In genomic region chr10:11700539-11700938, GRCh38 we compare ENCODE assay signal across 28 cellular contexts. TPM values are rescaled to one million over a fixed set of nuclear protein-coding genes. Genes with fewer than 3 reads are reported as not detected.
"Had no signal": no experiment of that assay in that cellular context is flagged by ENCODE, and none has a peak within 500 bp of the region (broad histone marks: within the 10 kb centered on the region; RNA-seq: fewer than 3 reads in every experiment).

No MANE protein-coding gene starts in this region.

- H2AFZ ChIP-seq: neural progenitor cell, parathyroid adenoma had no signal

- H3K4me2 ChIP-seq: neural progenitor cell had no signal

- ATAC-seq: psoas muscle; right cardiac atrium; right lobe of liver; stimulated activated effector memory CD8-positive, alpha-beta T cell treated with anti-CD3 and anti-CD28 coated beads, Interleukin-12 subunit alpha, Interleukin-12 subunit beta, amount 100 ng/mL, for 72 hours; stimulated activated naive B cell treated with anti-CD40 and anti-IgM and Interleukin-4, amounts not matched to agents 10 μg/mL and 1 μg/mL and 100 μg/mL, for 72 hours had no signal

- H3K27ac Mint-ChIP-seq: nephron; neural progenitor cell; progenitor cell of endocrine pancreas; stimulated activated effector memory CD8-positive, alpha-beta T cell treated with anti-CD3 and anti-CD28 coated beads, Interleukin-12 subunit alpha, Interleukin-12 subunit beta, amount 100 ng/mL, for 72 hours; stimulated activated naive CD8-positive, alpha-beta T cell treated with anti-CD3 and anti-CD28 coated beads, Interleukin-15, Interleukin-2, amounts not matched to agents 100 ng/mL and 50 ng/mL, for 24 hours had no signal

- DNase-seq: occipital lobe; ovary; psoas muscle; right cardiac atrium; right lobe of liver; sigmoid colon; small intestine; stimulated activated CD4-positive, alpha-beta T cell treated with anti-CD3 and anti-CD28 coated beads, Interleukin-15, amount 100 ng/mL, for 24 hours; stimulated activated CD4-positive, alpha-beta T cell treated with anti-CD3 and anti-CD28 coated beads, Interleukin-2, amount 100 ng/mL, for 24 hours; stimulated activated CD4-positive, alpha-beta T cell treated with anti-CD3 and anti-CD28 coated beads, Interleukin-2, amount 100 ng/mL, for 48 hours; stimulated activated CD4-positive, alpha-beta T cell treated with anti-CD3 and anti-CD28 coated beads, Interleukin-4, amount 100 ng/mL, for 24 hours; stimulated activated naive B cell treated with anti-CD40 and anti-IgM and Interleukin-4, amounts not matched to agents 10 μg/mL and 1 μg/mL and 100 μg/mL, for 72 hours; stimulated activated naive CD4-positive, alpha-beta T cell treated with Interleukin-2 at 50 U/mL for 16 hours; stomach; thyroid gland; trophoblast cell; upper lobe of left lung had no signal

- H3K4me3 ChIP-seq: neural progenitor cell, ovary, psoas muscle, right lobe of liver, sigmoid colon, stomach, thoracic aorta, thyroid gland, tibial nerve, upper lobe of left lung, vagina had no signal

- FAIRE-seq: small intestine, urothelium cell line had no signal

- H3K27me3 ChIP-seq: neural progenitor cell, ovary, right lobe of liver, sigmoid colon, stomach, thyroid gland, tibial nerve, upper lobe of left lung, vagina had no signal

- H3K4me3 Mint-ChIP-seq: nephron; neural progenitor cell; stimulated activated effector memory CD8-positive, alpha-beta T cell treated with anti-CD3 and anti-CD28 coated beads, Interleukin-12 subunit alpha, Interleukin-12 subunit beta, amount 100 ng/mL, for 72 hours; stimulated activated naive B cell treated with anti-CD40 and anti-IgM and Interleukin-4, amounts not matched to agents 10 μg/mL and 1 μg/mL and 100 μg/mL, for 72 hours; stimulated activated naive CD8-positive, alpha-beta T cell treated with anti-CD3 and anti-CD28 coated beads, Interleukin-15, Interleukin-2, amounts not matched to agents 100 ng/mL and 50 ng/mL, for 24 hours had no signal

- H3K27ac ChIP-seq: neural progenitor cell, ovary, parathyroid adenoma, psoas muscle, sigmoid colon, stomach, thoracic aorta, thyroid gland, tibial nerve, upper lobe of left lung, vagina had no signal

- H3K36me3 Mint-ChIP-seq: neural progenitor cell; stimulated activated effector memory CD8-positive, alpha-beta T cell treated with anti-CD3 and anti-CD28 coated beads, Interleukin-12 subunit alpha, Interleukin-12 subunit beta, amount 100 ng/mL, for 72 hours; stimulated activated naive B cell treated with anti-CD40 and anti-IgM and Interleukin-4, amounts not matched to agents 10 μg/mL and 1 μg/mL and 100 μg/mL, for 72 hours had no signal

- H3K27me3 Mint-ChIP-seq: progenitor cell of endocrine pancreas; stimulated activated naive B cell treated with anti-CD40 and anti-IgM and Interleukin-4, amounts not matched to agents 10 μg/mL and 1 μg/mL and 100 μg/mL, for 72 hours had no signal

- H3K9me3 Mint-ChIP-seq: nephron; neural progenitor cell; stimulated activated effector memory CD8-positive, alpha-beta T cell treated with anti-CD3 and anti-CD28 coated beads, Interleukin-12 subunit alpha, Interleukin-12 subunit beta, amount 100 ng/mL, for 72 hours; stimulated activated naive B cell treated with anti-CD40 and anti-IgM and Interleukin-4, amounts not matched to agents 10 μg/mL and 1 μg/mL and 100 μg/mL, for 72 hours; stimulated activated naive CD8-positive, alpha-beta T cell treated with anti-CD3 and anti-CD28 coated beads, Interleukin-15, Interleukin-2, amounts not matched to agents 100 ng/mL and 50 ng/mL, for 24 hours had no signal

- H3K9me3 ChIP-seq: ovary, psoas muscle, right lobe of liver, sigmoid colon, stomach, thoracic aorta, thyroid gland, tibial nerve, upper lobe of left lung, vagina had no signal

- H3K4me1 ChIP-seq: parathyroid adenoma, psoas muscle, sigmoid colon, thyroid gland, tibial nerve, vagina had no signal

- H3K4me1 Mint-ChIP-seq: stimulated activated effector memory CD8-positive, alpha-beta T cell treated with anti-CD3 and anti-CD28 coated beads, Interleukin-12 subunit alpha, Interleukin-12 subunit beta, amount 100 ng/mL, for 72 hours had no signal

- H3K9ac ChIP-seq: neural progenitor cell, parathyroid adenoma had no signal

- H3K36me3 ChIP-seq: neural progenitor cell, ovary, right lobe of liver, sigmoid colon, stomach, thoracic aorta, thyroid gland, tibial nerve, upper lobe of left lung, vagina had no signal

- H3K79me2 ChIP-seq: parathyroid adenoma had no signal

RNA-seq across cellular contexts. Expression of gene ECHDC3, which starts 41.6 kb away (rescaled TPM):
- polyA plus RNA-seq: neural cell had no signal
